ENCODE assay signal across 15 cellular contexts in genomic region chr20:8943638-8944037, GRCh38.
"Had no signal": no experiment of that assay in that cellular context is flagged by ENCODE, and none has a peak within 500 bp of the region (broad histone marks: within the 10 kb centered on the region; RNA-seq: fewer than 3 reads in every experiment).

No MANE protein-coding gene starts in this region.

- H3K4me3 Mint-ChIP-seq: activated CD8-positive, alpha-beta T cell treated with anti-CD3 and anti-CD28 coated beads, Interleukin-2, amount 10 ng/mL, durations not matched to agents 7 days and 5 days; activated naive CD4-positive, alpha-beta T cell treated with anti-CD3 and anti-CD28 coated beads for 36 hours; activated T-helper 17 cell treated with anti-CD3 and anti-CD28 coated beads, Interleukin-2, amount 50 U/mL, for 72 hours; neural progenitor cell; WTC11 had no signal

- H3K27me3 ChIP-seq: heart right ventricle, neural progenitor cell, tibial artery, vagina had no signal

- H3K9me3 ChIP-seq: heart right ventricle, tibial artery, vagina had no signal

- H3K4me1 Mint-ChIP-seq: activated T-helper 17 cell treated with anti-CD3 and anti-CD28 coated beads, Interleukin-2, amount 50 U/mL, for 72 hours had no signal

- FAIRE-seq: colon had no signal

- H3K36me3 Mint-ChIP-seq: neural progenitor cell, WTC11 had no signal

- H3K27ac Mint-ChIP-seq: activated CD8-positive, alpha-beta T cell treated with anti-CD3 and anti-CD28 coated beads, Interleukin-2, amount 10 ng/mL, durations not matched to agents 7 days and 5 days; activated naive CD4-positive, alpha-beta T cell treated with anti-CD3 and anti-CD28 coated beads for 36 hours; activated T-helper 17 cell treated with anti-CD3 and anti-CD28 coated beads, Interleukin-2, amount 50 U/mL, for 72 hours; neural progenitor cell; WTC11 had no signal

- H3K9me3 Mint-ChIP-seq: activated naive CD4-positive, alpha-beta T cell treated with anti-CD3 and anti-CD28 coated beads for 36 hours; neural progenitor cell; WTC11 had no signal

- H3K36me3 ChIP-seq: heart right ventricle, neural progenitor cell, tibial artery, vagina had no signal

- H3K4me1 ChIP-seq: parathyroid adenoma had no signal

- H3K4me3 ChIP-seq: heart right ventricle, neural progenitor cell, tibial artery, vagina had no signal

- H3K27ac ChIP-seq: heart right ventricle, neural progenitor cell, parathyroid adenoma, tibial artery, vagina had no signal

- H3K27me3 Mint-ChIP-seq: activated T-helper 17 cell treated with anti-CD3 and anti-CD28 coated beads, Interleukin-2, amount 50 U/mL, for 72 hours had no signal

- ATAC-seq: activated CD8-positive, alpha-beta T cell treated with anti-CD3 and anti-CD28 coated beads, Interleukin-2, amount 10 ng/mL, durations not matched to agents 7 days and 5 days; activated T-helper 17 cell treated with anti-CD3 and anti-CD28 coated beads, Interleukin-2, amount 50 U/mL, for 72 hours; WTC11 had no signal

- DNase-seq: activated CD4-positive, alpha-beta T cell treated with anti-CD3 and anti-CD28 coated beads for 48 hours; activated CD8-positive, alpha-beta T cell treated with anti-CD3 and anti-CD28 coated beads, Interleukin-2, amount 10 ng/mL, durations not matched to agents 7 days and 5 days; activated naive CD4-positive, alpha-beta T cell treated with anti-CD3 and anti-CD28 coated beads for 36 hours; foreskin melanocyte; heart right ventricle; islet precursor cell; stimulated activated CD4-positive, alpha-beta T cell treated with anti-CD3 and anti-CD28 coated beads, Interleukin-2, amount 100 ng/mL, for 24 hours; T-helper 1 cell; tibial artery had no signal
